1 cellular context compared by ENCODE assay signal in genomic region chr17:9242497-9242881, GRCh38.
A peak's percentile ranks its signal among the peaks of the same experiment; 100 is the strongest.
TF ChIP-seq lines count a peak whose summit lies in the region.

No MANE protein-coding gene starts in this region.

TF ChIP-seq in HepG2, 621 proteins besides CTCF, POLR2A, EP300 and RAD21 (continued from another document):
- TF ChIP-seq ZNF609 (CRISPR knock-in tag; IDR thresholded peaks at IDR 0.05; ENCODE audit: borderline replicate concordance) (no peak), EEA1 (CRISPR knock-in tag; IDR thresholded peaks at IDR 0.05; ENCODE audit: borderline replicate concordance) (no peak), ZNF777 (CRISPR knock-in tag; IDR thresholded peaks at IDR 0.05) (no peak), ZNF207 (IDR thresholded peaks at IDR 0.05; ENCODE audit: borderline replicate concordance) (no peak), ZNF253 (CRISPR knock-in tag; IDR thresholded peaks at IDR 0.05; ENCODE audit: borderline replicate concordance) (no peak), LCORL (IDR thresholded peaks at IDR 0.05) (0 out of 2 replicates have a peak, but pooled peaks have one; percentile 12), LCORL (CRISPR knock-in tag; IDR thresholded peaks at IDR 0.05) (no peak)
